11 cellular contexts compared by ENCODE assay signal in the genomic region with DNA sequence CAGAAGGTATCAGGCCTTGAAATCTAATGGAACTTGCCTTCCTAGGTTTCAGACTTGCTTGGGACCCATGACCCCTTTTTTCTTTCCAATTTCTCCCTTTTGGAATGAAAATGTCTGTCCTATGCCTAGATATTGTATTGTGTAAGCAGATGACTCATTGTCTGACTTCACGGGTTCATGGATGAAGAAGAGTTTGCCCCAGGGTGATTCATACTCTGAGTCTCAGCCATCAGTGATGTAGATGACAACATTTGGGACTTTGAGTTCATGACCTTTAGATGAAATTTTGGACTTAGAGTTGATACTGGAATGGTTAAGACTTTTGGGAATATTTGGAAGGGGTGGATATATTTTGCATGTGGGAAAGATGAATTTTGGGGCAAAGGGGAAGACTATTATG. TPM values are rescaled to one million over a fixed set of nuclear protein-coding genes. Genes with fewer than 3 reads are reported as not detected.
A peak's percentile ranks its signal among the peaks of the same experiment; 100 is the strongest.
DNase-seq lines count a peak whose midpoint lies in the region; ATAC-seq and TF ChIP-seq lines count a peak whose summit lies in the region.
"Had no signal": no experiment of that assay in that cellular context is flagged by ENCODE, and none has a peak within 500 bp of the region (broad histone marks: within the 10 kb centered on the region; RNA-seq: fewer than 3 reads in every experiment).

No MANE protein-coding gene starts in this region.

- no peak for TF ChIP-seq POLR2A in body of pancreas (IDR thresholded peaks at IDR 0.05)

- no peaks in the 10 kb centered on the region for H3K4me1 ChIP-seq in body of pancreas
- H3K4me1 ChIP-seq in mucosa of descending colon (ENCODE audit: low read depth) = no peaks in the 10 kb centered on the region

- H3K36me3 ChIP-seq in body of pancreas (replicated peaks in 1 of 2; ENCODE audit: insufficient read depth in 1 of 2, low read depth in 2 of 2) = no peaks in the 10 kb centered on the region
- H3K36me3 ChIP-seq in mucosa of descending colon (ENCODE audit: low read depth) = no peaks in the 10 kb centered on the region
- no peaks in the 10 kb centered on the region for H3K36me3 ChIP-seq in H7 (replicated peaks; ENCODE audit: control insufficient read depth, insufficient read depth, low read length)
- H3K36me3 ChIP-seq: heart right ventricle had no signal

- H3K9me3 ChIP-seq in body of pancreas (no peaks in the 10 kb centered on the region), mucosa of descending colon (no peaks in the 10 kb centered on the region)
- H3K9me3 ChIP-seq: heart right ventricle had no signal

- intact Hi-C loops in body of pancreas (cut with DNase I) = no loop called here
- intact Hi-C loops in mucosa of descending colon (cut with DNase I, micrococcal nuclease) = loop anchor here in 1 of 2 donors (5.0 kb wide), 1 partner anchor 112 kb away; no protein-coding TSS in a partner anchor

- no peak overlapping the region for H3K4me3 ChIP-seq in body of pancreas
- no peak overlapping the region for H3K4me3 ChIP-seq in mucosa of descending colon
- no peak overlapping the region for H3K4me3 ChIP-seq in H7 (ENCODE audit: insufficient read depth, low read depth, low read length)
- H3K4me3 ChIP-seq: heart right ventricle had no signal

- DNase-seq in DMS53 (lab: John Stamatoyannopoulos, UW) = peak; percentile 85
- peak; percentile 81 for DNase-seq in HT1080 (ENCODE audit: low read depth)
- DNase-seq in body of pancreas = peak in 1 of 4 donors; percentile 18
- DNase-seq in mucosa of descending colon = no peak
- DNase-seq in H7 = no peak
- DNase-seq: activated CD8-positive, alpha-beta memory T cell treated with anti-CD3 and anti-CD28 coated beads, Interleukin-2, amount 50 U/mL, for 4 hours; heart right ventricle had no signal

- ATAC-seq in body of pancreas (peak; percentile 36), mucosa of descending colon (peak; percentile 67), GM18520 (IDR thresholded peaks at IDR 0.05; ENCODE audit: unreplicated experiment) (no peak), GM18498 (IDR thresholded peaks at IDR 0.05; ENCODE audit: unreplicated experiment) (no peak), GM19455 (IDR thresholded peaks at IDR 0.05; ENCODE audit: unreplicated experiment) (no peak)

- TF ChIP-seq CTCF in body of pancreas (IDR thresholded peaks at IDR 0.05) (no peak), mucosa of descending colon (IDR thresholded peaks at IDR 0.05) (no peak)

- H3K27me3 ChIP-seq in body of pancreas (no peaks in the 10 kb centered on the region), H7 (ENCODE audit: control insufficient read depth, insufficient read depth, low read length) (no peaks in the 10 kb centered on the region)

- WGBS in body of pancreas, 2 donors = 42 to 73% methylated on average over 1 of the region's 1 CpG

- no peak overlapping the region for H3K27ac ChIP-seq in body of pancreas

RNA-seq across cellular contexts. Expression of a gene that starts 11.2 kb away (rescaled TPM):
- total RNA-seq in HT1080 (2014; rRNA removed; shearing (Covaris generic)) = not detected in 2 replicates
- not detected in 2 replicates for polyA plus RNA-seq in HT1080 (2015; cell fraction: cytosol; rRNA removed)
- not detected in 2 replicates for polyA plus RNA-seq in HT1080 (2015; cell fraction: nucleus; rRNA removed)
- total RNA-seq in body of pancreas = not detected
- total RNA-seq in mucosa of descending colon = not detected
- total RNA-seq in H7 (2014; rRNA removed; shearing (Covaris generic)) = not detected in 2 replicates
- total RNA-seq: heart right ventricle, urinary bladder had no signal
- polyA plus RNA-seq: heart right ventricle, urinary bladder had no signal

RNA-seq across cellular contexts. Expression of a gene that starts 38.2 kb away (rescaled TPM):
- total RNA-seq in HT1080 (2014; rRNA removed; shearing (Covaris generic)) = not detected in 2 replicates
- not detected in 2 replicates for polyA plus RNA-seq in HT1080 (2015; cell fraction: cytosol; rRNA removed)
- polyA plus RNA-seq in HT1080 (2015; cell fraction: nucleus; rRNA removed) = not detected in 2 replicates
- total RNA-seq in body of pancreas (not detected), mucosa of descending colon (not detected)
- total RNA-seq in H7 (2014; rRNA removed; shearing (Covaris generic)) = not detected in 2 replicates
- total RNA-seq: heart right ventricle, urinary bladder had no signal
- polyA plus RNA-seq: heart right ventricle, urinary bladder had no signal

RNA-seq across cellular contexts. Expression of a gene that starts 40.8 kb away (rescaled TPM):
- total RNA-seq in HT1080 (2014; rRNA removed; shearing (Covaris generic)) = not detected in 2 replicates
- not detected in 2 replicates for polyA plus RNA-seq in HT1080 (2015; cell fraction: cytosol; rRNA removed)
- not detected in 2 replicates for polyA plus RNA-seq in HT1080 (2015; cell fraction: nucleus; rRNA removed)
- total RNA-seq in body of pancreas = not detected
- not detected for total RNA-seq in mucosa of descending colon
- total RNA-seq in H7 (2014; rRNA removed; shearing (Covaris generic)) = not detected in 2 replicates
- total RNA-seq: heart right ventricle, urinary bladder had no signal
- polyA plus RNA-seq: heart right ventricle, urinary bladder had no signal

RNA-seq across cellular contexts. Expression of a gene that starts 56.8 kb away (rescaled TPM):
- not detected in 2 replicates for total RNA-seq in HT1080 (2014; rRNA removed; shearing (Covaris generic))
- not detected in 2 replicates for polyA plus RNA-seq in HT1080 (2015; cell fraction: cytosol; rRNA removed)
- not detected in 2 replicates for polyA plus RNA-seq in HT1080 (2015; cell fraction: nucleus; rRNA removed)
- total RNA-seq in body of pancreas (not detected), mucosa of descending colon (not detected)
- total RNA-seq in H7 (2014; rRNA removed; shearing (Covaris generic)) = not detected in 2 replicates
- total RNA-seq: heart right ventricle, urinary bladder had no signal
- polyA plus RNA-seq: heart right ventricle, urinary bladder had no signal

Comparison
In these comparisons a context has a peak if more than half of its experiments do, and no peak if none do; other contexts are left out.
1. DNase-seq: peak in DMS53 (single experiment) and HT1080 (single experiment); none in mucosa of descending colon (0 of 3) and H7 (single experiment).
2. ATAC-seq: peak in body of pancreas (single experiment) and mucosa of descending colon (single experiment); none in GM18520 (single experiment), GM18498 (single experiment) and GM19455 (single experiment).